ENCODE assay signal across 18 cellular contexts in the genomic region with DNA sequence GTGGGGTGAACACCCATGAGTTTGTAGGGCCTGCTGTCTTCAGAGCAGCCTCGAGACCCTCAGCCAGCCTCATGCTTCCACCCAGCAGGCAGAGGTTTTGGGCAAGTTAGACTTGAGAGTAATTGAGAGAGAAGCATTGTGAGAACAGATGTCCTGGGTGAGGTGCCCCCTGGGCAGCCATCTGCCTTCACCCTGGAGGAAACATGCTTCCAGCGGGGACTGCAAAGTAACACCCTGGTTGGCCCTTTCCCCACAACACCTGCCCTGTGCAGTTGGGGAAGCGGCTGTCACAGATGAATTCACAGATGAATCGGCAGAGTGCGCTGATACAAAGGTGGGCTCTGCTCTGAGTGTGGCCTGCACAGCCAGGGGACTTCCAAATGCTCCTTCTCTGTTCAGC.
"Had no signal": no experiment of that assay in that cellular context is flagged by ENCODE, and none has a peak within 500 bp of the region (broad histone marks: within the 10 kb centered on the region; RNA-seq: fewer than 3 reads in every experiment).

No MANE protein-coding gene starts in this region.

- H3K4me1 ChIP-seq: ascending aorta, upper lobe of right lung had no signal

- H3K9me3 ChIP-seq: ascending aorta, breast epithelium, gastrocnemius medialis, upper lobe of right lung had no signal

- H3K27me3 ChIP-seq: ascending aorta, breast epithelium, gastrocnemius medialis, heart left ventricle, upper lobe of right lung had no signal

- H2AFZ ChIP-seq: parathyroid adenoma had no signal

- H3K4me2 ChIP-seq: smooth muscle cell had no signal

- ATAC-seq: esophagus mucosa; gastrocnemius medialis; heart left ventricle; left ventricle myocardium superior; naive thymus-derived CD4-positive, alpha-beta T cell; sciatic nerve; stimulated activated memory B cell treated with anti-CD40 and anti-IgM and Interleukin-4, amounts not matched to agents 10 μg/mL and 1 μg/mL and 100 μg/mL, for 72 hours; upper lobe of right lung had no signal

- H3K4me3 ChIP-seq: ascending aorta, breast epithelium, gastrocnemius medialis, heart left ventricle, smooth muscle cell, upper lobe of right lung had no signal

- DNase-seq: activated CD4-positive, alpha-beta T cell treated with anti-CD3 and anti-CD28 coated beads, Interleukin-2, amount 50 U/mL, for 48 hours; activated gamma-delta T cell; effector CD4-positive, alpha-beta T cell; gastrocnemius medialis; heart left ventricle; immature natural killer cell; left ventricle myocardium superior; naive thymus-derived CD4-positive, alpha-beta T cell; stimulated activated CD4-positive, alpha-beta T cell treated with anti-CD3 and anti-CD28 coated beads, Interleukin-4, amount 100 ng/mL, for 4 hours; upper lobe of right lung had no signal

- H3K9ac ChIP-seq: parathyroid adenoma had no signal

- H3K36me3 ChIP-seq: breast epithelium had no signal

- H3K27ac ChIP-seq: ascending aorta, breast epithelium, gastrocnemius medialis, heart left ventricle, parathyroid adenoma, upper lobe of right lung had no signal

- FAIRE-seq: TTC549 had no signal
